In the genomic region with DNA sequence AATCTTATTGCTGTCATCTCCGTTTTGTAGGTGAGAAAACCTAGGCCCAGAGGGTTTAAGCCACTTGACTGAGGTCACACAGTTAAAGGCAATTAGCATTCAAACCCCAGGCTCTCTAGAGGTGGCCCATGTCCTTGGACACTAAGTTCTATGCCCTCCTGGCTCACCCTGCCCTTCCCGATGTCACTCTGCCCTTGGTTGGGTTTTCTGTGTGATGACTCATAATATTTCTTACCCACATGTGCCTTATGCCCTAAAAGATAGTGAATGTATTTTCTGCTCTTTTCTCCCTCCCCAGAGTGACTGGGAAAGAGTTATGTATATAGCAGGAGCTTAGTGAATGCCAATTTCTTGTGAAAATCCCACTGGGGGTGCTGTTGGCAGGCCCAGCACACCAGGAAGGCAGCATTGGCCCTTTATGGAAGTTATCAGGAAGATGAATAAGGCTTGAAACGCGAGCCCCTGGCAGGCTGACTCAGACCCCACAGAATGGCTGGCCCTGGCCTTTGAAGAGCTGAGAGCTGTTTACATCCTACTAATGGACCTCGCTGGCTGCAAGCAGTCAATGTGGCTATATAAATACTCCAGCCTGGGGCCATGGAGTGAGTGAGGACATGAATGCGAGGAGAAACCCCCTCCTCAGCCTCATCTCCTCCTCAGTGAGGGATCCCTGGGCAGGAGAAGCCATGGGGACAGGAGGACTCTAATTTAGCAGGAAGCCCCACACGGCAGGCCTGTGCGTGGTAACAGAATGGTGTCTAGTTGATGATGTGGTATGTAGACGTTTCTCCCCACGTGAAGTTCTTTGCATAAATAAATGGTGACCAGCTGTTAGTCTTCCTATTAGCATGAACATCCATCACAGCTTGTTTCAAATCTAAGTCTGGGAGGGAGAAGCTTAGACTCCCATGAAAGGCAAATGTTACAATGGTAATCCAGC, we compare ENCODE assay signal across 8 cellular contexts.
DNase-seq lines count a peak whose midpoint lies in the region; ATAC-seq and TF ChIP-seq lines count a peak whose summit lies in the region.

No MANE protein-coding gene starts in this region.

- DNase-seq in COLO668 (lab: John Stamatoyannopoulos, UW; ENCODE audit: unreplicated experiment) (peak; percentile 56), NCI-H1092 (lab: John Stamatoyannopoulos, UW) (peak; percentile 32), colonic mucosa (peak; percentile 27)
- no peak for DNase-seq in activated CD4-positive, alpha-beta T cell treated with anti-CD3 and anti-CD28 coated beads, Interleukin-2, amount 50 U/mL, for 4 hours

- H3K4me3 ChIP-seq in colonic mucosa (no peak overlapping the region), muscle layer of duodenum (ENCODE audit: low read depth in 1 of 2, low read length in 2 of 2) (no peak overlapping the region)

- intact Hi-C loops in colonic mucosa (cut with DNase I): loop anchor here (5.0 kb wide), 1 partner anchor 123 kb away; no protein-coding TSS in a partner anchor

- H3K36me3 ChIP-seq in colonic mucosa (no peaks in the 10 kb centered on the region), muscle layer of duodenum (ENCODE audit: control insufficient read depth in 1 of 2, insufficient read depth in 2 of 2, low read length in 2 of 2) (no peaks in the 10 kb centered on the region)

- no peak for TF ChIP-seq CTCF in colonic mucosa (IDR thresholded peaks at IDR 0.05)

- no peak overlapping the region for H3K9ac ChIP-seq in colonic mucosa (ENCODE audit: low read depth in 2 of 2, low read length in 2 of 2)

- ATAC-seq in GM18861 (IDR thresholded peaks at IDR 0.05; ENCODE audit: unreplicated experiment): no peak
- no peak for ATAC-seq in GM18498 (IDR thresholded peaks at IDR 0.05; ENCODE audit: unreplicated experiment)
- ATAC-seq in GM19397 (IDR thresholded peaks at IDR 0.05; ENCODE audit: unreplicated experiment): no peak

- H3K27me3 ChIP-seq in colonic mucosa (no peaks in the 10 kb centered on the region), muscle layer of duodenum (ENCODE audit: low read depth, low read length) (no peaks in the 10 kb centered on the region)

- H3K4me1 ChIP-seq in colonic mucosa (no peaks in the 10 kb centered on the region), muscle layer of duodenum (ENCODE audit: control insufficient read depth in 1 of 2, insufficient read depth in 2 of 2, low read length in 2 of 2) (peaks cover 5 to 23% of the 10 kb centered on the region in 2 donors)

- peak overlapping the region; percentile 39 for H3K27ac ChIP-seq in colonic mucosa
- peak overlapping the region; percentile 3 for H3K27ac ChIP-seq in muscle layer of duodenum (ENCODE audit: low read length)

- no peaks in the 10 kb centered on the region for H3K9me3 ChIP-seq in colonic mucosa
- H3K9me3 ChIP-seq in muscle layer of duodenum (ENCODE audit: control insufficient read depth in 1 of 2, low read length in 2 of 2): no peaks in the 10 kb centered on the region

Comparison
In these comparisons a context has a peak if more than half of its experiments do, and no peak if none do; other contexts are left out.
1. DNase-seq: peak in COLO668 (single experiment), NCI-H1092 (single experiment) and colonic mucosa (single experiment); none in activated CD4-positive, alpha-beta T cell treated with anti-CD3 and anti-CD28 coated beads, Interleukin-2, amount 50 U/mL, for 4 hours (0 of 2).